Comparison of ENCODE assay signal across 21 cellular contexts in genomic region chr18:5463836-5464235, GRCh38.
"Had no signal": no experiment of that assay in that cellular context is flagged by ENCODE, and none has a peak within 500 bp of the region (broad histone marks: within the 10 kb centered on the region; RNA-seq: fewer than 3 reads in every experiment).

No MANE protein-coding gene starts in this region.

- ATAC-seq: activated CD8-positive, alpha-beta memory T cell treated with anti-CD3 and anti-CD28 coated beads, Interleukin-2, amount 10 ng/mL, durations not matched to agents 7 days and 5 days; activated T-helper 17 cell treated with anti-CD3 and anti-CD28 coated beads, Interleukin-2, amount 50 U/mL, for 72 hours; stimulated activated naive CD8-positive, alpha-beta T cell treated with anti-CD3 and anti-CD28 coated beads, Interleukin-15, Interleukin-2, amounts not matched to agents 100 U/mL and 50 U/mL, for 24 hours; T-helper 17 cell had no signal

- H3K4me3 Mint-ChIP-seq: activated CD8-positive, alpha-beta memory T cell treated with anti-CD3 and anti-CD28 coated beads, Interleukin-2, amount 10 ng/mL, durations not matched to agents 7 days and 5 days; activated T-helper 17 cell treated with anti-CD3 and anti-CD28 coated beads, Interleukin-2, amount 50 U/mL, for 72 hours; brain; nephron progenitor cell; T-helper 17 cell had no signal

- H3K36me3 Mint-ChIP-seq: activated CD8-positive, alpha-beta memory T cell treated with anti-CD3 and anti-CD28 coated beads, Interleukin-2, amount 10 ng/mL, durations not matched to agents 7 days and 5 days; brain had no signal

- H3K4me3 ChIP-seq: esophagus squamous epithelium, lung, tibial nerve, uterus had no signal

- H3K27me3 Mint-ChIP-seq: brain, progenitor cell of endocrine pancreas had no signal

- H3K9me3 ChIP-seq: esophagus squamous epithelium, tibial nerve, uterus had no signal

- H3K27me3 ChIP-seq: esophagus squamous epithelium, tibial nerve, uterus had no signal

- H3K27ac ChIP-seq: uterus, VCaP had no signal

- H3K4me1 Mint-ChIP-seq: activated CD8-positive, alpha-beta memory T cell treated with anti-CD3 and anti-CD28 coated beads, Interleukin-2, amount 10 ng/mL, durations not matched to agents 7 days and 5 days; activated T-helper 17 cell treated with anti-CD3 and anti-CD28 coated beads, Interleukin-2, amount 50 U/mL, for 72 hours; T-helper 17 cell had no signal

- H3K4me1 ChIP-seq: uterus had no signal

- H3K36me3 ChIP-seq: esophagus squamous epithelium, tibial nerve, uterus had no signal

- DNase-seq: activated CD4-positive, alpha-beta T cell treated with anti-CD3 and anti-CD28 coated beads, Interleukin-2, amount 50 U/mL, for 48 hours; activated CD8-positive, alpha-beta memory T cell treated with anti-CD3 and anti-CD28 coated beads, Interleukin-2, amount 10 ng/mL, durations not matched to agents 7 days and 5 days; activated naive CD4-positive, alpha-beta T cell; anterior cingulate cortex; cortex of kidney; effector memory CD4-positive, alpha-beta T cell; esophagus squamous epithelium; hypothalamus; islet precursor cell; nephron progenitor cell; occipital lobe; stimulated activated CD4-positive, alpha-beta T cell treated with anti-CD3 and anti-CD28 coated beads, Interleukin-2, amount 100 ng/mL, for 24 hours; stimulated activated naive CD8-positive, alpha-beta T cell treated with anti-CD3 and anti-CD28 coated beads, Interleukin-15, Interleukin-2, amounts not matched to agents 100 U/mL and 50 U/mL, for 24 hours; T-helper 17 cell had no signal

- H3K27ac Mint-ChIP-seq: activated CD8-positive, alpha-beta memory T cell treated with anti-CD3 and anti-CD28 coated beads, Interleukin-2, amount 10 ng/mL, durations not matched to agents 7 days and 5 days; activated T-helper 17 cell treated with anti-CD3 and anti-CD28 coated beads, Interleukin-2, amount 50 U/mL, for 72 hours; nephron progenitor cell; progenitor cell of endocrine pancreas; T-helper 17 cell had no signal

- H3K9me3 Mint-ChIP-seq: activated T-helper 17 cell treated with anti-CD3 and anti-CD28 coated beads, Interleukin-2, amount 50 U/mL, for 72 hours; brain; nephron progenitor cell had no signal
